ENCODE assay signal across 10 cellular contexts in the genomic region with DNA sequence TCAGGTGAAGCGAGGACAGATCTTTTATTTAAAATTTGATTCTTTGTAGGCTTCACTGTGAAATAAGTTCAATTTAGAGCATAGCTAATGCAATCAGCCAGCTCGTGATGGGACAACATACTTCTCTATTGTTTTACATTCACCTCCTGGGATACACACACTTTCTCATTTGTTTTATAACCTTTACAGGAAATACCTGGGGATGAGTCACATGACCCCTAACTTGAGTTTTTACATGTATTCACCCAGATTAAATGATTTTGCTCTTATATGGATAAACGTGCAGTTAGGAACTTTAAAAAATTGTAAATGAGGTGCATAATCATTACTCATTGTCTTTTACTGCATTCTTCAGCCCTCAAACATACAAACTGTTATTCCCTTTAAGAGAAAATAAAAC.
DNase-seq lines count a peak whose midpoint lies in the region; ATAC-seq and TF ChIP-seq lines count a peak whose summit lies in the region.
"Had no signal": no experiment of that assay in that cellular context is flagged by ENCODE, and none has a peak within 500 bp of the region (broad histone marks: within the 10 kb centered on the region; RNA-seq: fewer than 3 reads in every experiment).

No MANE protein-coding gene starts in this region.

- peak overlapping the region; percentile 56 for H3K4me3 Mint-ChIP-seq in activated CD4-positive, alpha-beta T cell treated with anti-CD3 and anti-CD28 coated beads for 36 hours
- H3K4me3 Mint-ChIP-seq in activated CD4-positive, alpha-beta T cell treated with anti-CD3 and anti-CD28 coated beads, Interleukin-2, amount 10 ng/mL, durations not matched to agents 24 days and 14 days = no peak overlapping the region
- H3K4me3 Mint-ChIP-seq in T-helper 17 cell = peak overlapping the region; percentile 73
- H3K4me3 Mint-ChIP-seq in glutamatergic neuron (ENCODE audit: unreplicated experiment) = peak overlapping the region; percentile 82
- H3K4me3 Mint-ChIP-seq in stimulated activated effector memory CD8-positive, alpha-beta T cell treated with anti-CD3 and anti-CD28 coated beads, Interleukin-12 subunit alpha, Interleukin-12 subunit beta, amount 100 ng/mL, for 72 hours = peak overlapping the region; percentile 62

- no peaks in the 10 kb centered on the region for H3K9me3 Mint-ChIP-seq in activated CD4-positive, alpha-beta T cell treated with anti-CD3 and anti-CD28 coated beads for 36 hours (ENCODE audit: low read depth)
- no peaks in the 10 kb centered on the region for H3K9me3 Mint-ChIP-seq in activated CD4-positive, alpha-beta T cell treated with anti-CD3 and anti-CD28 coated beads, Interleukin-2, amount 10 ng/mL, durations not matched to agents 24 days and 14 days
- peaks cover 10% of the 10 kb centered on the region for H3K9me3 Mint-ChIP-seq in glutamatergic neuron (ENCODE audit: unreplicated experiment)
- no peaks in the 10 kb centered on the region for H3K9me3 Mint-ChIP-seq in stimulated activated effector memory CD8-positive, alpha-beta T cell treated with anti-CD3 and anti-CD28 coated beads, Interleukin-12 subunit alpha, Interleukin-12 subunit beta, amount 100 ng/mL, for 72 hours

- DNase-seq in activated CD4-positive, alpha-beta T cell treated with anti-CD3 and anti-CD28 coated beads for 36 hours = no peak
- DNase-seq in activated CD4-positive, alpha-beta T cell treated with anti-CD3 and anti-CD28 coated beads, Interleukin-2, amount 10 ng/mL, durations not matched to agents 24 days and 14 days = no peak
- DNase-seq in T-helper 17 cell (no peak), glutamatergic neuron (no peak), DMS79 (lab: John Stamatoyannopoulos, UW) (no peak), GM13976 (ENCODE audit: low spot score) (no peak), retina (no peak)
- no peak for DNase-seq in stimulated activated effector memory CD8-positive, alpha-beta T cell treated with anti-CD3 and anti-CD28 coated beads, Interleukin-12 subunit alpha, Interleukin-12 subunit beta, amount 100 ng/mL, for 72 hours (ENCODE audit: low spot score in 2 of 2)
- DNase-seq: heart right ventricle, Peyer's patch had no signal

- TF ChIP-seq CTCF in glutamatergic neuron (IDR thresholded peaks at IDR 0.05; ENCODE audit: partially characterized antibody, unreplicated experiment) (no peak), GM13976 (IDR thresholded peaks at IDR 0.05; ENCODE audit: borderline replicate concordance, control extremely low read depth, extremely low read depth, insufficient read depth, missing control alignments) (no peak)

- H3K9me3 ChIP-seq in T-helper 17 cell (ENCODE audit: control insufficient read depth, low read length, poor library complexity, severe bottlenecking) = no peaks in the 10 kb centered on the region
- H3K9me3 ChIP-seq: heart right ventricle, Peyer's patch had no signal

- H3K27ac Mint-ChIP-seq in activated CD4-positive, alpha-beta T cell treated with anti-CD3 and anti-CD28 coated beads for 36 hours = no peak overlapping the region
- no peak overlapping the region for H3K27ac Mint-ChIP-seq in activated CD4-positive, alpha-beta T cell treated with anti-CD3 and anti-CD28 coated beads, Interleukin-2, amount 10 ng/mL, durations not matched to agents 24 days and 14 days
- H3K27ac Mint-ChIP-seq in T-helper 17 cell (peak overlapping the region; percentile 49), glutamatergic neuron (ENCODE audit: unreplicated experiment) (no peak overlapping the region)
- no peak overlapping the region for H3K27ac Mint-ChIP-seq in stimulated activated effector memory CD8-positive, alpha-beta T cell treated with anti-CD3 and anti-CD28 coated beads, Interleukin-12 subunit alpha, Interleukin-12 subunit beta, amount 100 ng/mL, for 72 hours

- no peak for ATAC-seq in activated CD4-positive, alpha-beta T cell treated with anti-CD3 and anti-CD28 coated beads for 36 hours
- ATAC-seq in T-helper 17 cell = no peak
- no peak for ATAC-seq in stimulated activated effector memory CD8-positive, alpha-beta T cell treated with anti-CD3 and anti-CD28 coated beads, Interleukin-12 subunit alpha, Interleukin-12 subunit beta, amount 100 ng/mL, for 72 hours

- peaks cover 14% of the 10 kb centered on the region for H3K27me3 Mint-ChIP-seq in activated CD4-positive, alpha-beta T cell treated with anti-CD3 and anti-CD28 coated beads for 36 hours
- peaks cover 24% of the 10 kb centered on the region for H3K27me3 Mint-ChIP-seq in activated CD4-positive, alpha-beta T cell treated with anti-CD3 and anti-CD28 coated beads, Interleukin-2, amount 10 ng/mL, durations not matched to agents 24 days and 14 days
- H3K27me3 Mint-ChIP-seq in T-helper 17 cell (peaks cover 49% of the 10 kb centered on the region), glutamatergic neuron (ENCODE audit: unreplicated experiment) (peaks cover 7% of the 10 kb centered on the region)

- peaks cover 14% of the 10 kb centered on the region for H3K4me1 Mint-ChIP-seq in activated CD4-positive, alpha-beta T cell treated with anti-CD3 and anti-CD28 coated beads for 36 hours
- peaks cover 4% of the 10 kb centered on the region for H3K4me1 Mint-ChIP-seq in activated CD4-positive, alpha-beta T cell treated with anti-CD3 and anti-CD28 coated beads, Interleukin-2, amount 10 ng/mL, durations not matched to agents 24 days and 14 days
- H3K4me1 Mint-ChIP-seq in T-helper 17 cell = peaks cover 18% of the 10 kb centered on the region
- peaks cover 33% of the 10 kb centered on the region for H3K4me1 Mint-ChIP-seq in glutamatergic neuron (ENCODE audit: low read depth, unreplicated experiment)
- peaks cover 9% of the 10 kb centered on the region for H3K4me1 Mint-ChIP-seq in stimulated activated effector memory CD8-positive, alpha-beta T cell treated with anti-CD3 and anti-CD28 coated beads, Interleukin-12 subunit alpha, Interleukin-12 subunit beta, amount 100 ng/mL, for 72 hours

- no peaks in the 10 kb centered on the region for H3K36me3 Mint-ChIP-seq in activated CD4-positive, alpha-beta T cell treated with anti-CD3 and anti-CD28 coated beads for 36 hours (ENCODE audit: low read depth)
- H3K36me3 Mint-ChIP-seq in activated CD4-positive, alpha-beta T cell treated with anti-CD3 and anti-CD28 coated beads, Interleukin-2, amount 10 ng/mL, durations not matched to agents 24 days and 14 days (ENCODE audit: low read depth) = no peaks in the 10 kb centered on the region
- H3K36me3 Mint-ChIP-seq in T-helper 17 cell (ENCODE audit: low read depth) (peaks cover 4% of the 10 kb centered on the region), glutamatergic neuron (ENCODE audit: unreplicated experiment) (no peaks in the 10 kb centered on the region)
- no peaks in the 10 kb centered on the region for H3K36me3 Mint-ChIP-seq in stimulated activated effector memory CD8-positive, alpha-beta T cell treated with anti-CD3 and anti-CD28 coated beads, Interleukin-12 subunit alpha, Interleukin-12 subunit beta, amount 100 ng/mL, for 72 hours

- CTCF ChIA-PET in activated CD4-positive, alpha-beta T cell treated with anti-CD3 and anti-CD28 coated beads for 36 hours (lab: Charles Lee) = interaction anchor here (1.0 to 1.5 kb wide), 3 partner anchors 11 to 129 kb away, joined by 3 to 4 read pairs (median 3); no protein-coding TSS in a partner anchor

- POLR2A ChIA-PET in activated CD4-positive, alpha-beta T cell treated with anti-CD3 and anti-CD28 coated beads for 36 hours (lab: Charles Lee) = interaction anchor here (0.7 kb wide), 1 partner anchor 19 kb away, joined by 3 read pairs; no protein-coding TSS in a partner anchor

- intact Hi-C loops in activated CD4-positive, alpha-beta T cell treated with anti-CD3 and anti-CD28 coated beads for 36 hours (cut with DNase I, micrococcal nuclease) = loop anchor here in 1 of 2 experiments (5.0 kb wide), 1 partner anchor 126 kb away; no protein-coding TSS in a partner anchor
- intact Hi-C loops in activated CD4-positive, alpha-beta T cell treated with anti-CD3 and anti-CD28 coated beads, Interleukin-2, amount 10 ng/mL, durations not matched to agents 24 days and 14 days (cut with micrococcal nuclease) = no loop called here

- in situ Hi-C loops in GM13976 (cut with MboI; ENCODE audit: low sequenced_read_pairs, unreplicated experiment) = loop anchor here (25.0 kb wide), 1 partner anchor 566 kb away; no protein-coding TSS in a partner anchor
